Comparison of ENCODE assay signal across 8 cellular contexts in the genomic region with DNA sequence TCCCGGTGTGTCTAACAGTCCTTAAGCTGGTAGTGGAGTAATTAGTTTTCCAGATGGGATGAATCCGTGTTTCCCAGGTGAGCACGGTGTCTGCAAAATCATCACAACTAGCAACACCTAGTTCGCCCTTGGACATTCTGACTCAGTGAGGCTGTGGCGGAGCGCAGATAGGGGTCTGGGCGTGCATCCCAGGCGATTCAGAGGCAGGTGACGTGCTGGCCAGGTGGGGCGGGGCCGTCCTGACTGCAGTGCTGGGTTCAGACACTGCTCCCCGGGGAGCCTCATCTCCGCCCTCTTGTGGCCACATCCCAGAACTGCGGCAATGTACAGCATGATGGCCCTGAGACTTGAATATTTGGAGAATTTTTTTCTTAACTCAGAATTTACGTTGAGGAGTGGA.
DNase-seq lines count a peak whose midpoint lies in the region; ATAC-seq and TF ChIP-seq lines count a peak whose summit lies in the region.

No MANE protein-coding gene starts in this region.

- TF ChIP-seq CTCF in C4-2B (conservative IDR thresholded peaks at IDR 0.05) (peak; percentile 92), coronary artery (IDR thresholded peaks at IDR 0.05) (peak; percentile 88), liver (IDR thresholded peaks at IDR 0.05; ENCODE audit: low read depth, low read length, missing input control) (peak; percentile 96)

- DNase-seq in NCI-H524 (lab: John Stamatoyannopoulos, UW) = peak; percentile 7 to 66
- DNase-seq in activated CD4-positive, alpha-beta T cell treated with anti-CD3 and anti-CD28 coated beads for 48 hours = peak; percentile 95
- peak; percentile 76 for DNase-seq in coronary artery (ENCODE audit: low spot score)
- peak; percentile 81 to 87 (median 85) for DNase-seq in stimulated activated CD4-positive, alpha-beta T cell treated with anti-CD3 and anti-CD28 coated beads, TNF-alpha, amount 100 ng/mL, for 48 hours (ENCODE audit: low read depth in 3 of 3)

- 9% methylated on average over 15 of the region's 15 CpGs for WGBS in liver

- no peak overlapping the region for H3K27ac ChIP-seq in C4-2B
- no peak overlapping the region for H3K27ac ChIP-seq in coronary artery
- H3K27ac ChIP-seq in liver (ENCODE audit: low read depth in 1 of 2, low read length in 2 of 2) = no peak overlapping the region

- H3K4me3 ChIP-seq in coronary artery = no peak overlapping the region
- no peak overlapping the region for H3K4me3 ChIP-seq in liver (ENCODE audit: low read depth in 1 of 3, low read length in 3 of 3)

- H3K9me3 ChIP-seq in liver (ENCODE audit: control insufficient read depth in 4 of 4, low read length in 3 of 4) = no peaks in the 10 kb centered on the region

- H3K27me3 ChIP-seq in liver (ENCODE audit: control insufficient read depth in 4 of 4, insufficient read depth in 4 of 4, low read length in 3 of 4) = no peaks in the 10 kb centered on the region

- peak; percentile 87 for ATAC-seq in GM19328 (IDR thresholded peaks at IDR 0.05; ENCODE audit: unreplicated experiment)
- ATAC-seq in HG03439 (IDR thresholded peaks at IDR 0.05; ENCODE audit: unreplicated experiment) = peak; percentile 75

- no peaks in the 10 kb centered on the region for H3K36me3 ChIP-seq in liver (ENCODE audit: control insufficient read depth in 4 of 4, insufficient read depth in 3 of 4, low read depth in 1 of 4, low read length in 3 of 4)

- H3K4me1 ChIP-seq in liver (ENCODE audit: control insufficient read depth in 4 of 4, insufficient read depth in 4 of 4, low read length in 3 of 4) = peaks cover 3 to 27% (median 22%) of the 10 kb centered on the region in 4 donors

- no peak overlapping the region for H3K9ac ChIP-seq in liver (ENCODE audit: low read depth in 1 of 2, low read length in 2 of 2)

- peak; percentile 86 to 94 for TF ChIP-seq RAD21 in liver (IDR thresholded peaks at IDR 0.05)

TF ChIP-seq in liver, 16 proteins besides CTCF, POLR2A, EP300 and RAD21:
- TF ChIP-seq FOXA1 (IDR thresholded peaks at IDR 0.05) (no peak), GABPA (IDR thresholded peaks at IDR 0.05 in 1 of 2, conservative IDR thresholded peaks at IDR 0.05 in 1 of 2) (no peak), FOXA2 (IDR thresholded peaks at IDR 0.05) (no peak), RXRA (IDR thresholded peaks at IDR 0.05) (peak in 1 of 2 donors; percentile 30), HNF4A (conservative IDR thresholded peaks at IDR 0.05) (peak in 1 of 2 donors; percentile 10)
- TF ChIP-seq, protein P1, sequence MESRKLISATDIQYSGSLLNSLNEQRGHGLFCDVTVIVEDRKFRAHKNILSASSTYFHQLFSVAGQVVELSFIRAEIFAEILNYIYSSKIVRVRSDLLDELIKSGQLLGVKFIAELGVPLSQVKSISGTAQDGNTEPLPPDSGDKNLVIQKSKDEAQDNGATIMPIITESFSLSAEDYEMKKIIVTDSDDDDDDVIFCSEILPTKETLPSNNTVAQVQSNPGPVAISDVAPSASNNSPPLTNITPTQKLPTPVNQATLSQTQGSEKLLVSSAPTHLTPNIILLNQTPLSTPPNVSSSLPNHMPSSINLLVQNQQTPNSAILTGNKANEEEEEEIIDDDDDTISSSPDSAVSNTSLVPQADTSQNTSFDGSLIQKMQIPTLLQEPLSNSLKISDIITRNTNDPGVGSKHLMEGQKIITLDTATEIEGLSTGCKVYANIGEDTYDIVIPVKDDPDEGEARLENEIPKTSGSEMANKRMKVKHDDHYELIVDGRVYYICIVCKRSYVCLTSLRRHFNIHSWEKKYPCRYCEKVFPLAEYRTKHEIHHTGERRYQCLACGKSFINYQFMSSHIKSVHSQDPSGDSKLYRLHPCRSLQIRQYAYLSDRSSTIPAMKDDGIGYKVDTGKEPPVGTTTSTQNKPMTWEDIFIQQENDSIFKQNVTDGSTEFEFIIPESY (IDR thresholded peaks at IDR 0.05) = no peak
TF ChIP-seq in liver: peak in this region for 2.

Comparison
In these comparisons a context has a peak if more than half of its experiments do, and no peak if none do; other contexts are left out.
1. DNase-seq: peak in every context shown above with its lines; median percentile 95 in activated CD4-positive, alpha-beta T cell treated with anti-CD3 and anti-CD28 coated beads for 48 hours; 85 in stimulated activated CD4-positive, alpha-beta T cell treated with anti-CD3 and anti-CD28 coated beads, TNF-alpha, amount 100 ng/mL, for 48 hours; 76 in coronary artery; 36 in NCI-H524.